In genomic region chr3:197298341-197298857, GRCh38 we compare ENCODE assay signal across 7 cellular contexts. TPM values are rescaled to one million over a fixed set of nuclear protein-coding genes. Genes with fewer than 3 reads are reported as not detected.
DNase-seq lines count a peak whose midpoint lies in the region; ATAC-seq and TF ChIP-seq lines count a peak whose summit lies in the region.

Gene DLG1 (minus strand): TSS chr3:197298612. CDS start chr3:197297204, 1,408 bp downstream.

- no peaks in the 10 kb centered on the region for H3K9me3 ChIP-seq in hepatocyte (ENCODE audit: low read depth)

- H3K36me3 ChIP-seq in hepatocyte (replicated peaks; ENCODE audit: insufficient read depth, low read depth), result no peaks in the 10 kb centered on the region

- H3K4me1 ChIP-seq in hepatocyte (ENCODE audit: insufficient read depth), result peaks cover 35% of the 10 kb centered on the region

- peaks cover 43% of the 10 kb centered on the region for H3K79me2 ChIP-seq in hepatocyte

- peak within 1 kb of the TSS; percentile 91 for H3K4me2 ChIP-seq in hepatocyte

- H4K20me1 ChIP-seq in hepatocyte (ENCODE audit: insufficient read depth, poor library complexity, severe bottlenecking), result peaks cover 27% of the 10 kb centered on the region

- no peak for TF ChIP-seq CTCF in astrocyte of the cerebellum (IDR thresholded peaks at IDR 0.05; ENCODE audit: low read depth, low read length, missing control alignments)
- no peak for TF ChIP-seq CTCF in hepatocyte (IDR thresholded peaks at IDR 0.05; ENCODE audit: poor library complexity)

- DNase-seq in NCI-H187 treated with DMSO at 0.1 percent for 48 hours (lab: John Stamatoyannopoulos, UW), result peak; percentile 73
- DNase-seq in T-helper 2 cell treated with Interferon-gamma antibody and Interleukin-4, amounts not matched to agents 5 μg/mL and 100 μg/mL, for 36 hours (ENCODE audit: low spot score), result no peak
- DNase-seq in astrocyte of the cerebellum (ENCODE audit: low read depth), result peak; percentile 95
- DNase-seq in hepatocyte (ENCODE audit: low spot score), result peak; percentile 97
- peak; percentile 91 for DNase-seq in sciatic nerve (ENCODE audit: low spot score)

- H3K27ac Mint-ChIP-seq in T-helper 2 cell treated with Interferon-gamma antibody and Interleukin-4, amounts not matched to agents 5 μg/mL and 100 μg/mL, for 36 hours, result peak within 1 kb of the TSS; percentile 97

- in situ Hi-C loops in astrocyte of the cerebellum (cut with HindIII; ENCODE audit: low sequenced_read_pairs), result no loop called here

- no peaks in the 10 kb centered on the region for H3K27me3 ChIP-seq in hepatocyte

- WGBS in hepatocyte (ENCODE audit: low lambda C conversion rate, missing lambda C conversion rate), result under 1% methylated on average over 28 of the region's 28 CpGs

- H3K9me2 ChIP-seq in hepatocyte (replicated peaks; ENCODE audit: insufficient read depth), result no peaks in the 10 kb centered on the region

- H3K27me3 Mint-ChIP-seq in T-helper 2 cell treated with Interferon-gamma antibody and Interleukin-4, amounts not matched to agents 5 μg/mL and 100 μg/mL, for 36 hours (ENCODE audit: low read depth), result peaks cover 25% of the 10 kb centered on the region

- peaks cover 14% of the 10 kb centered on the region for H3K36me3 Mint-ChIP-seq in T-helper 2 cell treated with Interferon-gamma antibody and Interleukin-4, amounts not matched to agents 5 μg/mL and 100 μg/mL, for 36 hours (ENCODE audit: low read depth)

- H3K4me3 ChIP-seq in astrocyte of the cerebellum (ENCODE audit: low read depth, low read length) (peak within 1 kb of the TSS; percentile 86), hepatocyte (peak within 1 kb of the TSS; percentile 67)

- peak within 1 kb of the TSS; percentile 95 for H3K27ac ChIP-seq in hepatocyte

- H2AFZ ChIP-seq in hepatocyte, result peak within 1 kb of the TSS; percentile 84

- ATAC-seq in GM18505 (IDR thresholded peaks at IDR 0.05; ENCODE audit: unreplicated experiment) (peak; percentile 43), HG02943 (IDR thresholded peaks at IDR 0.05; ENCODE audit: low read depth, unreplicated experiment) (peak; percentile 56), sciatic nerve (peak; percentile 92)

- peak; percentile 75 for TF ChIP-seq POLR2A in GM18505 (IDR thresholded peaks at IDR 0.05; ENCODE audit: borderline replicate concordance, extremely low read depth, insufficient read depth, insufficient read length)

- H3K4me1 Mint-ChIP-seq in T-helper 2 cell treated with Interferon-gamma antibody and Interleukin-4, amounts not matched to agents 5 μg/mL and 100 μg/mL, for 36 hours (ENCODE audit: low read depth), result peaks cover 21% of the 10 kb centered on the region

- H3K4me3 Mint-ChIP-seq in T-helper 2 cell treated with Interferon-gamma antibody and Interleukin-4, amounts not matched to agents 5 μg/mL and 100 μg/mL, for 36 hours, result peak within 1 kb of the TSS; percentile 90

- intact Hi-C loops in sciatic nerve (cut with DNase I), result no loop called here

- no peaks in the 10 kb centered on the region for H3K9me3 Mint-ChIP-seq in T-helper 2 cell treated with Interferon-gamma antibody and Interleukin-4, amounts not matched to agents 5 μg/mL and 100 μg/mL, for 36 hours

RNA-seq across cellular contexts. Expression of gene DLG1, which starts in this region (rescaled TPM):
- total RNA-seq in hepatocyte (118 and 128 TPM in 2 replicates), sciatic nerve (116 TPM)
- 54.8 and 77.7 TPM in 2 replicates for polyA plus RNA-seq in hepatocyte
